ENCODE assay signal across 21 cellular contexts in the genomic region with DNA sequence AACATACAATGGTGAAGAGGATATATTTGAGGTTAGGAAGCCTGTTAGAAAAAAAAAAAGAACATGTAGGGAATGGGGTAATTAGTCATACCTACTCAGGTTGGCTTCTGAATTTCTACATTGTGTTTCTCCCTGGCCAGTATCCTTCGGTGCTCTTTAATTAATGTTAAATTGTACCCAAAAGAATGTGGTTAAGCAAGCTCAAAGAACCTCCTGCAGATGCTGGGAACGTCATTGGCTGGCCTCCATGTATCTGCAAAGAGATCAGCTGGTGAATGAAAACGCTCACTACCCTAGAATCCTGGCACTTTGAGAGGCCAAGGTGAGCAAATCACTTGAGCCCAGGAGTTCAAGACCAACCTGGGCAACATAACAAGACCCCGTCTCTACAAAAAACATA.
DNase-seq lines count a peak whose midpoint lies in the region; ATAC-seq and TF ChIP-seq lines count a peak whose summit lies in the region.
"Had no signal": no experiment of that assay in that cellular context is flagged by ENCODE, and none has a peak within 500 bp of the region (broad histone marks: within the 10 kb centered on the region; RNA-seq: fewer than 3 reads in every experiment).

No MANE protein-coding gene starts in this region.

- H3K27me3 Mint-ChIP-seq in natural killer cell treated with Interleukin-12 subunit alpha and Interleukin-12 subunit beta and Interleukin-15 and Interleukin-18, amount 100 ng/mL, for 72 hours = no peaks in the 10 kb centered on the region

- CTCF ChIA-PET in RWPE1 (lab: Yijun Ruan, JAX) = no interaction called here
- CTCF ChIA-PET in mammary epithelial cell (lab: Charles Lee; ENCODE audit: low non-redundant PET) = no interaction called here

- H3K9me3 ChIP-seq in mammary epithelial cell (replicated peaks; ENCODE audit: insufficient read depth, low read length) = no peaks in the 10 kb centered on the region
- no peaks in the 10 kb centered on the region for H3K9me3 ChIP-seq in BE2C

- no peak overlapping the region for H3K27ac ChIP-seq in RWPE1
- no peak overlapping the region for H3K27ac ChIP-seq in mammary epithelial cell (ENCODE audit: insufficient read depth, low read depth, low read length)

- dilution Hi-C loops in mammary epithelial cell (cut with HindIII; ENCODE audit: low sequenced_read_pairs) = loop anchor here (5.0 kb wide), 1 partner anchor 67 kb away; no protein-coding TSS in a partner anchor

- H3K27me3 ChIP-seq in mammary epithelial cell (ENCODE audit: insufficient read depth, low read length) (no peaks in the 10 kb centered on the region), BE2C (no peaks in the 10 kb centered on the region)

- 10% methylated on average over 4 of the region's 4 CpGs for WGBS in mammary epithelial cell (ENCODE audit: low coverage, missing lambda C conversion rate)

- ATAC-seq in GM19452 (IDR thresholded peaks at IDR 0.05; ENCODE audit: unreplicated experiment) = no peak
- no peak for ATAC-seq in natural killer cell treated with Interleukin-12 subunit alpha and Interleukin-12 subunit beta and Interleukin-15 and Interleukin-18, amount 100 ng/mL, for 72 hours
- ATAC-seq in GM18909 (IDR thresholded peaks at IDR 0.05; ENCODE audit: poor library complexity, unreplicated experiment) = no peak
- ATAC-seq: HepG2, SK-N-SH treated with all-trans-retinoic acid at 6 μM for 48 hours had no signal

- no peak overlapping the region for H3K9ac ChIP-seq in mammary epithelial cell (ENCODE audit: insufficient read depth, low read length)

- intact Hi-C loops in mammary epithelial cell (cut with micrococcal nuclease) = no loop called here

- BruUV-seq in mammary epithelial cell (replicated peaks; lab: Mats Ljungman, UMichigan) = no TSS peak

- no peaks in the 10 kb centered on the region for H3K36me3 ChIP-seq in mammary epithelial cell (ENCODE audit: insufficient read depth, low read length)
- no peaks in the 10 kb centered on the region for H3K36me3 ChIP-seq in BE2C

- DNase-seq in RWPE1 (ENCODE audit: low spot score) (peak; percentile 6), mammary epithelial cell (peak; percentile 78), kidney tubule cell (ENCODE audit: low spot score) (peak; percentile 13), renal cortical epithelial cell (ENCODE audit: low read depth) (peak; percentile 36), BE2C (no peak)
- no peak for DNase-seq in natural killer cell treated with Interleukin-12 subunit alpha and Interleukin-12 subunit beta and Interleukin-15 and Interleukin-18, amount 100 ng/mL, for 72 hours (ENCODE audit: low spot score)
- DNase-seq: C1 segment of cervical spinal cord, DMS79 treated with DMSO at 0.1 percent for 48 hours, H7, HFFc6, KBM-7, MV-4-11, NCI-H187 treated with DMSO at 0.1 percent for 48 hours, NCI-H2171, NCI-H446, NCI-H526 treated with DMSO at 0.1 percent for 48 hours, SHP77 had no signal

- H3K4me1 ChIP-seq in mammary epithelial cell (ENCODE audit: insufficient read depth, low read length) (no peaks in the 10 kb centered on the region), BE2C (no peaks in the 10 kb centered on the region)

- POLR2A ChIA-PET in RWPE1 (lab: Yijun Ruan, JAX; ENCODE audit: low non-redundant PET) = no interaction called here

- peaks cover 6% of the 10 kb centered on the region for H3K36me3 Mint-ChIP-seq in natural killer cell treated with Interleukin-12 subunit alpha and Interleukin-12 subunit beta and Interleukin-15 and Interleukin-18, amount 100 ng/mL, for 72 hours

- H3K4me1 Mint-ChIP-seq in natural killer cell treated with Interleukin-12 subunit alpha and Interleukin-12 subunit beta and Interleukin-15 and Interleukin-18, amount 100 ng/mL, for 72 hours (ENCODE audit: low read depth in 2 of 2) = no peaks in the 10 kb centered on the region

- in situ Hi-C loops in mammary epithelial cell (cut with MboI; ENCODE audit: low sequenced_read_pairs in 2 of 2) = no loop called here

- no peak overlapping the region for H3K27ac Mint-ChIP-seq in natural killer cell treated with Interleukin-12 subunit alpha and Interleukin-12 subunit beta and Interleukin-15 and Interleukin-18, amount 100 ng/mL, for 72 hours
- H3K27ac Mint-ChIP-seq: HFFc6 had no signal

- H3K9me3 Mint-ChIP-seq in natural killer cell treated with Interleukin-12 subunit alpha and Interleukin-12 subunit beta and Interleukin-15 and Interleukin-18, amount 100 ng/mL, for 72 hours = peaks cover 20% of the 10 kb centered on the region

- H3K4me3 Mint-ChIP-seq in natural killer cell treated with Interleukin-12 subunit alpha and Interleukin-12 subunit beta and Interleukin-15 and Interleukin-18, amount 100 ng/mL, for 72 hours = no peak overlapping the region
- H3K4me3 Mint-ChIP-seq: HFFc6 had no signal

- no peak overlapping the region for H2AFZ ChIP-seq in mammary epithelial cell (ENCODE audit: low read depth, low read length)

- H3K4me3 ChIP-seq in mammary epithelial cell (replicated peaks in 1 of 3; ENCODE audit: insufficient read depth in 1 of 3, low read depth in 2 of 3, low read length in 3 of 3) (no peak overlapping the region), BE2C (ENCODE audit: low read depth, low read length) (no peak overlapping the region)

- H3K4me2 ChIP-seq in mammary epithelial cell (ENCODE audit: insufficient read depth, low read depth, low read length) = peak overlapping the region; percentile 15

- H4K20me1 ChIP-seq in mammary epithelial cell (ENCODE audit: insufficient read depth, low read length) = no peaks in the 10 kb centered on the region

- no peak for TF ChIP-seq CTCF in RWPE1 (conservative IDR thresholded peaks at IDR 0.05; ENCODE audit: low read depth)
- TF ChIP-seq CTCF in mammary epithelial cell (conservative IDR thresholded peaks at IDR 0.05 in 1 of 2, IDR thresholded peaks at IDR 0.05 in 1 of 2; ENCODE audit: extremely low read depth in 1 of 2, insufficient read depth in 1 of 2, low read depth in 1 of 2, low read length in 2 of 2) = no peak
- no peak for TF ChIP-seq CTCF in BE2C (IDR thresholded peaks at IDR 0.05; ENCODE audit: low read depth, low read length)

- H3K79me2 ChIP-seq in mammary epithelial cell (ENCODE audit: insufficient read depth, low read length) = no peaks in the 10 kb centered on the region

Comparison
In these comparisons a context has a peak if more than half of its experiments do, and no peak if none do; other contexts are left out.
1. DNase-seq: peak in RWPE1 (single experiment), mammary epithelial cell (single experiment), kidney tubule cell (single experiment) and renal cortical epithelial cell (single experiment); none in BE2C (single experiment) and natural killer cell treated with Interleukin-12 subunit alpha and Interleukin-12 subunit beta and Interleukin-15 and Interleukin-18, amount 100 ng/mL, for 72 hours (single experiment).